ENCODE assay signal across 1 cellular context in the genomic region with DNA sequence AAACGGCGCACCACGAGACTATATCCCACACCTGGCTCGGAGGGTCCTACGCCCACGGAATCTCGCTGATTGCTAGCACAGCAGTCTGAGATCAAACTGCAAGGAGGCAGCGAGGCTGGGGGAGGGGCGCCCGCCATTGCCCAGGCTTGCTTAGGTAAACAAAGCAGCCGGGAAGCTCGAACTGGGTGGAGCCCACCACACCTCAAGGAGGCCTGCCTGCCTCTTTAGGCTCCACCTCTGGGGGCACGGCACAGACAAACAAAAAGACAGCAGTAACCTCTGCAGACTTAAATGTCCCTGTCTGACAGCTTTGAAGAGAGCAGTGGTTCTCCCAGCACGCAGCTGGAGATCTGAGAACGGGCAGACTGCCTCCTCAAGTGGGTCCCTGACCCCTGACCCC. TPM values are rescaled to one million over a fixed set of nuclear protein-coding genes. Genes with fewer than 3 reads are reported as not detected.
"Had no signal": no experiment of that assay in that cellular context is flagged by ENCODE, and none has a peak within 500 bp of the region (broad histone marks: within the 10 kb centered on the region; RNA-seq: fewer than 3 reads in every experiment).

No MANE protein-coding gene starts in this region.

RNA-seq across cellular contexts. Expression of gene PCLAF, which starts 54.3 kb away (rescaled TPM):
- total RNA-seq: ascending aorta had no signal
